In the genomic region with DNA sequence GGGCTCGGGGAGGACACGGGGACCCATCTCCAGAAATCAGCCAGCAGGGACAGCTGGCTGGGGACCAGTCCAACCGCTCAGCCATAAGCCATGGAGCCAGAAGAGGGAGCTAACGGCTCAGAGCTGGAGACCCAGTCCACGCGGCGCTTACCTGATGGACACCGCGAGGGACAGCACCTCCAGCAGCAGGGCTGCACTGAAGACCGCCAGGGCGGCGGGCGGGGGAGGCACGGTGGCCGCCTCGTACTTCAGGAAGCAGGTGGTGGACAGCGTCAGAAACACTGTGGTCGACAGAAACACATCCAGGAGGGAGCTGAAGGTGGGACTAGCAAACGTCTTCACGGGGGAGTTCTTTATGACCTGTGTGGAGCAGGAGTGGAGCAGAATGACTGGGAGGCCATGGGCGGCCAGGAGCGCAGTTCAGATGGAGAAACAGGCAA, we compare ENCODE assay signal across 8 cellular contexts.
DNase-seq lines count a peak whose midpoint lies in the region; ATAC-seq and TF ChIP-seq lines count a peak whose summit lies in the region.

No MANE protein-coding gene starts in this region.

- no peak overlapping the region for H3K27ac Mint-ChIP-seq in CD4-positive, alpha-beta T cell

- no peaks in the 10 kb centered on the region for H3K9me3 Mint-ChIP-seq in CD4-positive, alpha-beta T cell

- H3K27ac ChIP-seq in CD4-positive, alpha-beta T cell (ENCODE audit: low read depth, low read length), result no peak overlapping the region
- no peak overlapping the region for H3K27ac ChIP-seq in body of pancreas

- in situ Hi-C loops in SK-MEL-5 (cut with HindIII; ENCODE audit: low pct_unique_long_range_greater_than_20kb, low sequenced_read_pairs), result no loop called here

- 15 to 20% methylated on average over 11 to 22 of the region's 22 CpGs for WGBS in body of pancreas, 2 donors

- no peaks in the 10 kb centered on the region for H3K4me1 Mint-ChIP-seq in CD4-positive, alpha-beta T cell (ENCODE audit: low read depth)

- no peaks in the 10 kb centered on the region for H3K27me3 ChIP-seq in CD4-positive, alpha-beta T cell (ENCODE audit: control insufficient read depth, insufficient read depth, low read length)
- no peaks in the 10 kb centered on the region for H3K27me3 ChIP-seq in body of pancreas

- TF ChIP-seq RAD21 in Ishikawa (IDR thresholded peaks at IDR 0.05; ENCODE audit: low read depth), result peak; percentile 81

- peak; percentile 36 for TF ChIP-seq CTCF in CD4-positive, alpha-beta T cell (IDR thresholded peaks at IDR 0.05)
- peak; percentile 59 to 91 (median 85) for TF ChIP-seq CTCF in body of pancreas (IDR thresholded peaks at IDR 0.05)

- H3K36me3 Mint-ChIP-seq in CD4-positive, alpha-beta T cell (ENCODE audit: low read depth), result peaks cover 6% of the 10 kb centered on the region

- ATAC-seq in CD4-positive, alpha-beta T cell (ENCODE audit: poor library complexity), result peak; percentile 76
- ATAC-seq in body of pancreas, result peak; percentile 92
- no peak for ATAC-seq in GM19035 (IDR thresholded peaks at IDR 0.05; ENCODE audit: unreplicated experiment)

- no peaks in the 10 kb centered on the region for H3K9me3 ChIP-seq in CD4-positive, alpha-beta T cell (ENCODE audit: control insufficient read depth, low read length)
- H3K9me3 ChIP-seq in body of pancreas, result no peaks in the 10 kb centered on the region

- TF ChIP-seq POLR2A in body of pancreas (IDR thresholded peaks at IDR 0.05), result no peak

- peaks cover 2% of the 10 kb centered on the region for H3K4me1 ChIP-seq in body of pancreas

- peaks cover 0 to 2% of the 10 kb centered on the region in 2 donors for H3K36me3 ChIP-seq in body of pancreas (replicated peaks in 1 of 2; ENCODE audit: insufficient read depth in 1 of 2, low read depth in 2 of 2)

- intact Hi-C loops in CD4-positive, alpha-beta T cell (cut with DNase I, micrococcal nuclease), result loop anchor here in 1 of 2 experiments (2.0 to 5.0 kb wide), 3 partner anchors 269 to 420 kb away; no protein-coding TSS in a partner anchor
- intact Hi-C loops in body of pancreas (cut with DNase I), result loop anchor here (10.0 kb wide), 2 partner anchors 132 to 262 kb away; a partner anchor contains a TSS

- peak in 8 of 10 experiments; percentile 12 to 33 (median 24) for DNase-seq in CD4-positive, alpha-beta T cell
- peak; percentile 75 for DNase-seq in SK-MEL-5 (ENCODE audit: low read depth, low spot score)
- peak; percentile 82 to 87 (median 86) for DNase-seq in body of pancreas
- DNase-seq in iPS DF 4.7 (ENCODE audit: extremely low read depth, low spot score), result peak; percentile 53
- peak; percentile 10 to 26 (median 20) for DNase-seq in stimulated activated CD4-positive, alpha-beta T cell treated with anti-CD3 and anti-CD28 coated beads, Interleukin-12 subunit alpha, Interleukin-12 subunit beta, amount 100 ng/mL, for 48 hours (ENCODE audit: low read depth in 2 of 3, low spot score in 1 of 3)
- no peak for DNase-seq in GDM1 (lab: John Stamatoyannopoulos, UW)

- H3K27me3 Mint-ChIP-seq in CD4-positive, alpha-beta T cell, result no peaks in the 10 kb centered on the region

- CTCF ChIA-PET in CD4-positive, alpha-beta T cell (lab: Charles Lee), result interaction anchor here (0.5 to 2.0 kb wide), 4 partner anchors 44 to 347 kb away, joined by 3 to 10 read pairs (median 6); no protein-coding TSS in a partner anchor

- POLR2A ChIA-PET in CD4-positive, alpha-beta T cell (lab: Charles Lee), result interaction anchor here (1.0 to 1.2 kb wide), 2 partner anchors 201 to 271 kb away, joined by 3 to 4 read pairs; no protein-coding TSS in a partner anchor

- no peak for TF ChIP-seq EP300 in Ishikawa (IDR thresholded peaks at IDR 0.05; ENCODE audit: borderline replicate concordance)

- no peak overlapping the region for H3K4me3 Mint-ChIP-seq in CD4-positive, alpha-beta T cell

- no peak overlapping the region for H3K4me3 ChIP-seq in body of pancreas

TF ChIP-seq in Ishikawa, 13 proteins besides CTCF, POLR2A, EP300 and RAD21:
- TF ChIP-seq, protein P1, sequence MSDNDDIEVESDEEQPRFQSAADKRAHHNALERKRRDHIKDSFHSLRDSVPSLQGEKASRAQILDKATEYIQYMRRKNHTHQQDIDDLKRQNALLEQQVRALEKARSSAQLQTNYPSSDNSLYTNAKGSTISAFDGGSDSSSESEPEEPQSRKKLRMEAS (IDR thresholded peaks at IDR 0.05), result peak; percentile 35; the same call in 1 of the 2 replicates
- no peak for TF ChIP-seq TAF1 (IDR thresholded peaks at IDR 0.05; ENCODE audit: low read depth)
TF ChIP-seq in Ishikawa: peak in this region for 1.
